8 cellular contexts compared by ENCODE assay signal in the genomic region with DNA sequence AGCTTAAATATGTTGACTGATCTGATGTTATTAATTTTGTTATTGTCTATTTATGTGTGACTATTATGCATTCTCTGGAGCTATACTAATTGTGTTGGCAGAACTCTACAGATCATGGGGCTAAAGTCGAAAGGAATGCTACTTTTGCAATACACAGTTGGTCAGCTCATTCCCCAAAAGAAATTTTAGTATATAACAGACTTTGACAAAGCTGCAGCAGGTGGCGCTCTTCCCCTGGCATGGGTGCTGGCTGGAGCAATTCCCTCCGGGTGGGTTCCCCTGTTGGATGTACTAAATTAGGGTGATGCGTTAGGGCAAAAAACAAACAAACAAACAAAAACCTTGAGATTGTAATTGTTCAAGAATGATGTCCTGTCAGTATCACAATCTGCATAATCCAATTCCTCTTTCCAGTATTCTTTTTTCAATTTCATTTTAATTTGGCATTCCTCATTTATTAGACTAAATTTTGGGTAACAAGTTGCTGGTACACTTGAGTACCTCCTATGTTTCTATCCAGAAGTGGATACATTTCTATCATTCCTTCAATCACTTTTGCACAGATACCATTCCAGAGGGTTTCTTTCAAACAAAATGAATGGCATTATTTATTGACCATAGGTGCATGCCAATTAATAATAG.
DNase-seq lines count a peak whose midpoint lies in the region; ATAC-seq and TF ChIP-seq lines count a peak whose summit lies in the region.

No MANE protein-coding gene starts in this region.

- no peaks in the 10 kb centered on the region for H3K4me1 ChIP-seq in right lobe of liver

- H3K4me3 ChIP-seq in right lobe of liver, result no peak overlapping the region

- no peaks in the 10 kb centered on the region for H3K27me3 ChIP-seq in right lobe of liver

- H3K9me3 Mint-ChIP-seq in brain, result no peaks in the 10 kb centered on the region

- no peaks in the 10 kb centered on the region for H3K9me3 ChIP-seq in right lobe of liver

- peak; percentile 29 to 35 for DNase-seq in activated T-cell treated with anti-CD3 and anti-CD28 coated beads, Interleukin-2, amount 50 U/mL, for 48 hours
- DNase-seq in activated T-cell treated with anti-CD3 and anti-CD28 coated beads, Interleukin-2, amount 50 U/mL, for 1 hour, result no peak
- DNase-seq in NCI-H748 treated with DMSO at 0.1 percent for 48 hours (lab: John Stamatoyannopoulos, UW), result peak; percentile 62
- peak in 2 of 3 donors; percentile 28 to 37 for DNase-seq in right lobe of liver

- H3K4me1 Mint-ChIP-seq in brain, result peaks cover 16% of the 10 kb centered on the region

- intact Hi-C loops in right lobe of liver (cut with DNase I), result no loop called here

- H3K27ac Mint-ChIP-seq in brain, result no peak overlapping the region

- TF ChIP-seq CTCF in brain (conservative IDR thresholded peaks at IDR 0.05) (peak; percentile 67 to 83), right lobe of liver (IDR thresholded peaks at IDR 0.05) (peak; percentile 18 to 46 (median 39))

- H3K36me3 Mint-ChIP-seq in brain, result no peaks in the 10 kb centered on the region

- 4% methylated on average over 4 of the region's 4 CpGs for WGBS in right lobe of liver (ENCODE audit: insufficient coverage, low coverage, low lambda C conversion rate, missing lambda C conversion rate)

- no peak overlapping the region for H3K27ac ChIP-seq in right lobe of liver

- peaks cover 8% of the 10 kb centered on the region for H3K27me3 Mint-ChIP-seq in brain

- H3K4me3 Mint-ChIP-seq in brain, result peak overlapping the region in 1 of 5 experiments; percentile 9

- ATAC-seq in HG02798 (IDR thresholded peaks at IDR 0.05; ENCODE audit: poor library complexity, unreplicated experiment) (peak; percentile 75), right lobe of liver (peak; percentile 38 to 56 (median 41)), HG02938 (IDR thresholded peaks at IDR 0.05; ENCODE audit: unreplicated experiment) (no peak), HG02870 (IDR thresholded peaks at IDR 0.05; ENCODE audit: unreplicated experiment) (no peak)

- no peaks in the 10 kb centered on the region for H3K36me3 ChIP-seq in right lobe of liver

- TF ChIP-seq POLR2A in right lobe of liver (IDR thresholded peaks at IDR 0.05), result no peak

Comparison
In these comparisons a context has a peak if more than half of its experiments do, and no peak if none do; other contexts are left out.
1. ATAC-seq: peak in HG02798 (single experiment) and right lobe of liver (4 of 4); none in HG02938 (single experiment) and HG02870 (single experiment).